Comparison of ENCODE assay signal across 16 cellular contexts in the genomic region with DNA sequence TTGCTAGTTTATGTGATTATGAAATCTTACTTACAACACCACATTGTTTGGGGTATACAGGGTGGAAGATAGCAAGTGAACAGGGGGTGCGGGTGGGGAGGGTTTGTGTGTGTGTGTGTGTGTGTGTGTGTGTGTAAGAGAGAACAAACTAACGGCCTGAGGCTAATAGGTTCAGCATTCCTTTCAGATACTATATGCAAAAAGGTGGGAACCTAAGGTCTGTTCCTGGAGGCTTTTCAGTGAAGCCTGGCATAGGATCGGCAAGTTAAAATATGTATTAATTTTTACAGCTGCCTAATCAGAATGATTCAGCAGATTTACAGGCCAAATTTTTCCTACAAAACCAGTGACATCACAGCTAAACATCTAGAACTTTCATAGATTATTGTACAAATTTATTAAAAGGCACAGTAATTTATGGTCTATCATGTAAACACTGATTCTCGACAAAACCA. TPM values are rescaled to one million over a fixed set of nuclear protein-coding genes. Genes with fewer than 3 reads are reported as not detected.
DNase-seq lines count a peak whose midpoint lies in the region; ATAC-seq and TF ChIP-seq lines count a peak whose summit lies in the region.
"Had no signal": no experiment of that assay in that cellular context is flagged by ENCODE, and none has a peak within 500 bp of the region (broad histone marks: within the 10 kb centered on the region; RNA-seq: fewer than 3 reads in every experiment).

No MANE protein-coding gene starts in this region.

- POLR2A ChIA-PET in MCF 10A (lab: Yijun Ruan, JAX) (interaction anchor here (1.2 kb wide), 1 partner anchor 93 kb away, joined by 3 read pairs; no protein-coding TSS in a partner anchor), WTC11 (lab: Charles Lee) (no interaction called here)

- TF ChIP-seq CTCF in MCF 10A (IDR thresholded peaks at IDR 0.05; ENCODE audit: unreplicated experiment) (no peak), breast epithelium (IDR thresholded peaks at IDR 0.05) (no peak), WTC11 (IDR thresholded peaks at IDR 0.05) (no peak), fibroblast of the aortic adventitia (IDR thresholded peaks at IDR 0.05; ENCODE audit: insufficient read depth, low read length) (no peak), thoracic aorta (IDR thresholded peaks at IDR 0.05) (no peak)

- peaks cover 99% of the 10 kb centered on the region for H3K36me3 Mint-ChIP-seq in MCF 10A (ENCODE audit: insufficient read depth, unreplicated experiment)
- peaks cover 41% of the 10 kb centered on the region for H3K36me3 Mint-ChIP-seq in WTC11

- H3K4me3 Mint-ChIP-seq in MCF 10A (ENCODE audit: unreplicated experiment), result no peak overlapping the region
- H3K4me3 Mint-ChIP-seq in WTC11, result no peak overlapping the region
- H3K4me3 Mint-ChIP-seq: dendritic cell treated with granulocyte-macrophage colony-stimulating factor and Interleukin-4, amounts not matched to agents 40 ng/mL and 50 ng/mL, for 4 days; T-cell had no signal

- CTCF ChIA-PET in MCF 10A (lab: Yijun Ruan, JAX), result interaction anchor here (0.6 to 2.4 kb wide), 3 partner anchors 11 to 1230 kb away, joined by 3 to 8 read pairs (median 3); no protein-coding TSS in a partner anchor
- CTCF ChIA-PET in WTC11 (lab: Charles Lee), result no interaction called here

- no TSS peak for BruUV-seq in MCF 10A (replicated peaks; lab: Mats Ljungman, UMichigan)

- H3K27me3 Mint-ChIP-seq in MCF 10A (ENCODE audit: insufficient read depth, unreplicated experiment) (no peaks in the 10 kb centered on the region), WTC11 (ENCODE audit: low read depth) (no peaks in the 10 kb centered on the region)
- H3K27me3 Mint-ChIP-seq: dendritic cell treated with granulocyte-macrophage colony-stimulating factor and Interleukin-4, amounts not matched to agents 40 ng/mL and 50 ng/mL, for 4 days; T-cell had no signal

- H3K4me1 Mint-ChIP-seq in MCF 10A (ENCODE audit: insufficient read depth, unreplicated experiment) (peaks cover 15% of the 10 kb centered on the region), WTC11 (no peaks in the 10 kb centered on the region)

- H3K9me3 Mint-ChIP-seq in MCF 10A (ENCODE audit: unreplicated experiment) (no peaks in the 10 kb centered on the region), WTC11 (peaks cover 4% of the 10 kb centered on the region)
- H3K9me3 Mint-ChIP-seq: dendritic cell treated with granulocyte-macrophage colony-stimulating factor and Interleukin-4, amounts not matched to agents 40 ng/mL and 50 ng/mL, for 4 days; T-cell had no signal

- H3K27ac ChIP-seq in breast epithelium (no peak overlapping the region), thoracic aorta (peak overlapping the region; percentile 15 to 22)

- ATAC-seq in WTC11, result no peak
- no peak for ATAC-seq in thoracic aorta (ENCODE audit: insufficient number of reproducible peaks, low FRiP score, low read depth)
- ATAC-seq: T-cell had no signal

- TF ChIP-seq POLR2A in breast epithelium (IDR thresholded peaks at IDR 0.05), result no peak

- H3K36me3 ChIP-seq in breast epithelium, result no peaks in the 10 kb centered on the region
- H3K36me3 ChIP-seq in thoracic aorta, result peaks cover 42% of the 10 kb centered on the region

- H3K9me3 ChIP-seq in breast epithelium (no peaks in the 10 kb centered on the region), thoracic aorta (no peaks in the 10 kb centered on the region)
- H3K9me3 ChIP-seq: BE2C had no signal

- H3K27me3 ChIP-seq in breast epithelium, result no peaks in the 10 kb centered on the region
- H3K27me3 ChIP-seq in thoracic aorta (replicated peaks; ENCODE audit: insufficient read depth), result no peaks in the 10 kb centered on the region
- H3K27me3 ChIP-seq: BE2C had no signal

- intact Hi-C loops in MCF 10A (cut with micrococcal nuclease) (no loop called here), breast epithelium (cut with DNase I; ENCODE audit: low total_unique reads) (no loop called here)

- H3K4me3 ChIP-seq in breast epithelium (no peak overlapping the region), fibroblast of the aortic adventitia (ENCODE audit: low read depth, low read length) (no peak overlapping the region), thoracic aorta (no peak overlapping the region)

- DNase-seq in MCF 10A (ENCODE audit: unreplicated experiment) (peak; percentile 7), breast epithelium (ENCODE audit: low spot score in 2 of 2) (no peak), WTC11 (ENCODE audit: low spot score) (no peak), fibroblast of the aortic adventitia (ENCODE audit: low read depth) (peak; percentile 78), thoracic aorta (ENCODE audit: low spot score) (no peak), NCI-H1694 treated with DMSO at 0.1 percent for 48 hours (lab: John Stamatoyannopoulos, UW) (no peak), HuH-7 (ENCODE audit: low spot score) (no peak), SIG-M5 treated with dmso at 0.1 percent for 504 hours (lab: John Stamatoyannopoulos, UW; ENCODE audit: unreplicated experiment) (no peak)
- DNase-seq: activated CD4-positive, alpha-beta T cell treated with anti-CD3 and anti-CD28 coated beads for 4 hours; BE2C; NCI-H2171 treated with DMSO at 0.1 percent for 48 hours; stimulated activated CD4-positive, alpha-beta T cell treated with anti-CD3 and anti-CD28 coated beads, Interleukin-12 subunit alpha, Interleukin-12 subunit beta, amount 100 ng/mL, for 4 hours; T-cell had no signal

- H3K27ac Mint-ChIP-seq in MCF 10A (ENCODE audit: low read depth, unreplicated experiment), result peak overlapping the region; percentile 59
- peak overlapping the region; percentile 72; the same call in 1 of the 2 replicates for H3K27ac Mint-ChIP-seq in WTC11
- H3K27ac Mint-ChIP-seq: dendritic cell treated with granulocyte-macrophage colony-stimulating factor and Interleukin-4, amounts not matched to agents 40 ng/mL and 50 ng/mL, for 4 days; T-cell had no signal

- H3K4me1 ChIP-seq in breast epithelium (no peaks in the 10 kb centered on the region), thoracic aorta (ENCODE audit: control insufficient read depth in 1 of 2, low read depth in 2 of 2) (peaks cover 14 to 37% of the 10 kb centered on the region in 2 donors)
- H3K4me1 ChIP-seq: BE2C had no signal

TF ChIP-seq in WTC11, 78 proteins besides CTCF, POLR2A, EP300 and RAD21 (continues in another document):
- TF ChIP-seq, protein P1, sequence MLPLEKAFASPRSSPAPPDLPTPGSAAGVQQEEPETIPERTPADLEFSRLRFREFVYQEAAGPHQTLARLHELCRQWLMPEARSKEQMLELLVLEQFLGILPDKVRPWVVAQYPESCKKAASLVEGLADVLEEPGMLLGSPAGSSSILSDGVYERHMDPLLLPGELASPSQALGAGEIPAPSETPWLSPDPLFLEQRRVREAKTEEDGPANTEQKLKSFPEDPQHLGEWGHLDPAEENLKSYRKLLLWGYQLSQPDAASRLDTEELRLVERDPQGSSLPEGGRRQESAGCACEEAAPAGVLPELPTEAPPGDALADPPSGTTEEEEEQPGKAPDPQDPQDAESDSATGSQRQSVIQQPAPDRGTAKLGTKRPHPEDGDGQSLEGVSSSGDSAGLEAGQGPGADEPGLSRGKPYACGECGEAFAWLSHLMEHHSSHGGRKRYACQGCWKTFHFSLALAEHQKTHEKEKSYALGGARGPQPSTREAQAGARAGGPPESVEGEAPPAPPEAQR (CRISPR knock-in tag; IDR thresholded peaks at IDR 0.05), result no peak
- TF ChIP-seq FOXP1 (CRISPR knock-in tag; IDR thresholded peaks at IDR 0.05; ENCODE audit: borderline replicate concordance) (no peak), CREB1 (CRISPR knock-in tag; IDR thresholded peaks at IDR 0.05) (no peak), HMGA2 (CRISPR knock-in tag; IDR thresholded peaks at IDR 0.05) (no peak), MXD4 (CRISPR knock-in tag; IDR thresholded peaks at IDR 0.05; ENCODE audit: borderline replicate concordance) (no peak), OVOL2 (CRISPR knock-in tag; IDR thresholded peaks at IDR 0.05; ENCODE audit: borderline replicate concordance) (no peak), ZNF121 (CRISPR knock-in tag; IDR thresholded peaks at IDR 0.05) (no peak), GTF2I (CRISPR knock-in tag; conservative IDR thresholded peaks at IDR 0.05) (no peak), EMX1 (CRISPR knock-in tag; IDR thresholded peaks at IDR 0.05) (no peak), JUN (CRISPR knock-in tag; IDR thresholded peaks at IDR 0.05) (no peak)
- TF ChIP-seq, protein P2, sequence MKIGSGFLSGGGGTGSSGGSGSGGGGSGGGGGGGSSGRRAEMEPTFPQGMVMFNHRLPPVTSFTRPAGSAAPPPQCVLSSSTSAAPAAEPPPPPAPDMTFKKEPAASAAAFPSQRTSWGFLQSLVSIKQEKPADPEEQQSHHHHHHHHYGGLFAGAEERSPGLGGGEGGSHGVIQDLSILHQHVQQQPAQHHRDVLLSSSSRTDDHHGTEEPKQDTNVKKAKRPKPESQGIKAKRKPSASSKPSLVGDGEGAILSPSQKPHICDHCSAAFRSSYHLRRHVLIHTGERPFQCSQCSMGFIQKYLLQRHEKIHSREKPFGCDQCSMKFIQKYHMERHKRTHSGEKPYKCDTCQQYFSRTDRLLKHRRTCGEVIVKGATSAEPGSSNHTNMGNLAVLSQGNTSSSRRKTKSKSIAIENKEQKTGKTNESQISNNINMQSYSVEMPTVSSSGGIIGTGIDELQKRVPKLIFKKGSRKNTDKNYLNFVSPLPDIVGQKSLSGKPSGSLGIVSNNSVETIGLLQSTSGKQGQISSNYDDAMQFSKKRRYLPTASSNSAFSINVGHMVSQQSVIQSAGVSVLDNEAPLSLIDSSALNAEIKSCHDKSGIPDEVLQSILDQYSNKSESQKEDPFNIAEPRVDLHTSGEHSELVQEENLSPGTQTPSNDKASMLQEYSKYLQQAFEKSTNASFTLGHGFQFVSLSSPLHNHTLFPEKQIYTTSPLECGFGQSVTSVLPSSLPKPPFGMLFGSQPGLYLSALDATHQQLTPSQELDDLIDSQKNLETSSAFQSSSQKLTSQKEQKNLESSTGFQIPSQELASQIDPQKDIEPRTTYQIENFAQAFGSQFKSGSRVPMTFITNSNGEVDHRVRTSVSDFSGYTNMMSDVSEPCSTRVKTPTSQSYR (CRISPR knock-in tag; IDR thresholded peaks at IDR 0.05), result no peak
- TF ChIP-seq, protein P3, sequence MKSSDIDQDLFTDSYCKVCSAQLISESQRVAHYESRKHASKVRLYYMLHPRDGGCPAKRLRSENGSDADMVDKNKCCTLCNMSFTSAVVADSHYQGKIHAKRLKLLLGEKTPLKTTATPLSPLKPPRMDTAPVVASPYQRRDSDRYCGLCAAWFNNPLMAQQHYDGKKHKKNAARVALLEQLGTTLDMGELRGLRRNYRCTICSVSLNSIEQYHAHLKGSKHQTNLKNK (CRISPR knock-in tag; IDR thresholded peaks at IDR 0.05), result no peak

RNA-seq across cellular contexts. Expression of a gene that starts 7.6 kb away (rescaled TPM):
- 2.6 and 2.8 TPM in 2 replicates for total RNA-seq in MCF 10A (2022)
- 1 to 10 TPM in 2 of 3 donors, under 1 TPM in 1; 0.98 to 4.2 (median 1.8) TPM for total RNA-seq in breast epithelium
- total RNA-seq in WTC11 (2021), result 0.30 to 0.61 TPM (median 0.46 TPM) in 3 replicates
- 1.1 and 6.5 TPM in 2 replicates for total RNA-seq in fibroblast of the aortic adventitia (ENCODE audit: low replicate concordance)
- total RNA-seq in thoracic aorta, result 1 to 10 TPM; 3.0 to 5.3 TPM
- total RNA-seq: glomerular endothelial cell, kidney epithelial cell had no signal

RNA-seq across cellular contexts. Expression of a gene that starts 51.4 kb away (rescaled TPM):
- total RNA-seq in MCF 10A (2022) (244 and 269 TPM in 2 replicates), breast epithelium (100 to 1,000 TPM; 189 to 294 (median 289) TPM), WTC11 (2021) (122 to 133 TPM (median 124 TPM) in 3 replicates), fibroblast of the aortic adventitia (ENCODE audit: low replicate concordance) (307 and 330 TPM in 2 replicates), thoracic aorta (100 to 1,000 TPM; 326 to 585 TPM)

Comparison
In these comparisons a context has a peak if more than half of its experiments do, and no peak if none do; other contexts are left out.
1. DNase-seq: peak in MCF 10A (single experiment) and fibroblast of the aortic adventitia (single experiment); none in breast epithelium (0 of 2), WTC11 (single experiment), thoracic aorta (single experiment), NCI-H1694 treated with DMSO at 0.1 percent for 48 hours (single experiment), HuH-7 (single experiment) and SIG-M5 treated with dmso at 0.1 percent for 504 hours (single experiment).
2. H3K27ac ChIP-seq: peak in thoracic aorta (2 of 2); none in breast epithelium (0 of 2).